In genomic region chr7:2008936-2009540, GRCh38 we compare ENCODE assay signal across 19 cellular contexts.
DNase-seq lines count a peak whose midpoint lies in the region; ATAC-seq and TF ChIP-seq lines count a peak whose summit lies in the region.
"Had no signal": no experiment of that assay in that cellular context is flagged by ENCODE, and none has a peak within 500 bp of the region (broad histone marks: within the 10 kb centered on the region; RNA-seq: fewer than 3 reads in every experiment).

No MANE protein-coding gene starts in this region.

- H3K4me1 ChIP-seq in heart right ventricle: peaks cover 0 to 36% (median 18%) of the 10 kb centered on the region in 9 donors
- H3K4me1 ChIP-seq in neuronal stem cell (ENCODE audit: control insufficient read depth in 2 of 2, insufficient read depth in 1 of 2, low read depth in 1 of 2, low read length in 2 of 2): peaks cover 0 to 13% of the 10 kb centered on the region in 2 donors
- no peaks in the 10 kb centered on the region for H3K4me1 ChIP-seq in prostate gland (replicated peaks)
- H3K4me1 ChIP-seq: parathyroid adenoma had no signal

- H3K4me3 ChIP-seq in heart right ventricle: no peak overlapping the region
- H3K4me3 ChIP-seq in neuronal stem cell (ENCODE audit: low read length in 2 of 2): no peak overlapping the region
- no peak overlapping the region for H3K4me3 ChIP-seq in prostate gland
- H3K4me3 ChIP-seq: smooth muscle cell had no signal

- H2AFZ ChIP-seq in neuronal stem cell (ENCODE audit: low read length): no peak overlapping the region
- H2AFZ ChIP-seq: parathyroid adenoma had no signal

- no peak overlapping the region for H3K4ac ChIP-seq in neuronal stem cell (ENCODE audit: low read length)

- DNase-seq in activated naive CD4-positive, alpha-beta T cell treated with anti-CD3 and anti-CD28 coated beads, Interleukin-2, amount 50 U/mL, for 16 hours: peak; percentile 6
- DNase-seq in activated naive CD4-positive, alpha-beta T cell treated with anti-CD3 and anti-CD28 coated beads for 36 hours: no peak
- DNase-seq in heart right ventricle (peak; percentile 50 to 67), neuronal stem cell (ENCODE audit: low spot score) (no peak), kidney glomerular epithelial cell (lab: John Stamatoyannopoulos, UW) (no peak), NCI-H2107 (lab: John Stamatoyannopoulos, UW) (no peak), prostate gland (ENCODE audit: low spot score) (no peak)
- DNase-seq: activated naive CD8-positive, alpha-beta T cell treated with anti-CD3 and anti-CD28 coated beads, Interleukin-2, amount 50 U/mL, for 24 hours; activated T-cell treated with anti-CD3 and anti-CD28 coated beads, Interleukin-2, amount 50 U/mL, for 72 hours; cortex of kidney; Karpas-422; NCI-H1092 treated with DMSO at 0.1 percent for 48 hours; NCI-H2029 treated with DMSO at 0.1 percent for 48 hours; NCI-H446 treated with DMSO at 0.1 percent for 48 hours had no signal

- no peak overlapping the region for H4K91ac ChIP-seq in neuronal stem cell (ENCODE audit: low read depth, low read length, poor library complexity)

- H3K36me3 Mint-ChIP-seq in activated naive CD4-positive, alpha-beta T cell treated with anti-CD3 and anti-CD28 coated beads for 36 hours (ENCODE audit: low read depth): no peaks in the 10 kb centered on the region

- H3K27ac ChIP-seq in heart right ventricle: peak overlapping the region; percentile 74 to 94 (median 84)
- no peak overlapping the region for H3K27ac ChIP-seq in neuronal stem cell (replicated peaks; ENCODE audit: low read length)
- H3K27ac ChIP-seq in prostate gland: no peak overlapping the region
- H3K27ac ChIP-seq: C4-2B, parathyroid adenoma had no signal

- H3K18ac ChIP-seq in neuronal stem cell (ENCODE audit: low read length): peak overlapping the region; percentile 27

- no peak for TF ChIP-seq POLR2A in prostate gland (IDR thresholded peaks at IDR 0.05)

- H3K36me3 ChIP-seq in heart right ventricle: peaks cover 0 to 16% (median 0%) of the 10 kb centered on the region in 9 donors
- H3K36me3 ChIP-seq in neuronal stem cell (replicated peaks in 1 of 2; ENCODE audit: control insufficient read depth in 2 of 2, insufficient read depth in 2 of 2, low read length in 2 of 2): peaks cover 7 to 10% of the 10 kb centered on the region in 2 donors
- no peaks in the 10 kb centered on the region for H3K36me3 ChIP-seq in prostate gland

- no peaks in the 10 kb centered on the region for H3K9me3 ChIP-seq in heart right ventricle
- no peaks in the 10 kb centered on the region for H3K9me3 ChIP-seq in neuronal stem cell (replicated peaks in 1 of 2; ENCODE audit: control insufficient read depth in 2 of 2, insufficient read depth in 1 of 2, low read depth in 1 of 2, low read length in 2 of 2)
- no peaks in the 10 kb centered on the region for H3K9me3 ChIP-seq in prostate gland

- H3K4me3 Mint-ChIP-seq in activated naive CD4-positive, alpha-beta T cell treated with anti-CD3 and anti-CD28 coated beads for 36 hours: no peak overlapping the region
- H3K4me3 Mint-ChIP-seq: activated naive CD8-positive, alpha-beta T cell treated with anti-CD3 and anti-CD28 coated beads, Interleukin-2, amount 50 U/mL, for 24 hours; activated T-cell treated with anti-CD3 and anti-CD28 coated beads, Interleukin-2, amount 50 U/mL, for 72 hours; brain had no signal

- no peak overlapping the region for H3K9ac ChIP-seq in neuronal stem cell (ENCODE audit: low read depth, low read length, poor library complexity)
- H3K9ac ChIP-seq: parathyroid adenoma had no signal

- peak overlapping the region; percentile 47 for H3K14ac ChIP-seq in neuronal stem cell (ENCODE audit: low read length)

- H3K27me3 Mint-ChIP-seq in activated naive CD4-positive, alpha-beta T cell treated with anti-CD3 and anti-CD28 coated beads for 36 hours (ENCODE audit: low read depth): no peaks in the 10 kb centered on the region
- H3K27me3 Mint-ChIP-seq: activated naive CD8-positive, alpha-beta T cell treated with anti-CD3 and anti-CD28 coated beads, Interleukin-2, amount 50 U/mL, for 24 hours; brain had no signal

- peak overlapping the region; percentile 52 for H2AK5ac ChIP-seq in neuronal stem cell (ENCODE audit: low read depth, low read length)

- no peak overlapping the region for H3K4me2 ChIP-seq in neuronal stem cell (ENCODE audit: insufficient read depth, low read length, poor library complexity, severe bottlenecking)
- H3K4me2 ChIP-seq: smooth muscle cell had no signal

- intact Hi-C loops in activated naive CD4-positive, alpha-beta T cell treated with anti-CD3 and anti-CD28 coated beads for 36 hours (cut with micrococcal nuclease): no loop called here
- intact Hi-C loops in heart right ventricle (cut with DNase I) (loop anchor here in 1 of 10 donors (10.0 kb wide), 1 partner anchor 64 kb away; no protein-coding TSS in a partner anchor), prostate gland (cut with DNase I) (no loop called here)

- TF ChIP-seq CTCF in heart right ventricle (IDR thresholded peaks at IDR 0.05): no peak
- no peak for TF ChIP-seq CTCF in prostate gland (IDR thresholded peaks at IDR 0.05)

- no peak overlapping the region for H3K27ac Mint-ChIP-seq in activated naive CD4-positive, alpha-beta T cell treated with anti-CD3 and anti-CD28 coated beads for 36 hours
- H3K27ac Mint-ChIP-seq: activated naive CD8-positive, alpha-beta T cell treated with anti-CD3 and anti-CD28 coated beads, Interleukin-2, amount 50 U/mL, for 24 hours; activated T-cell treated with anti-CD3 and anti-CD28 coated beads, Interleukin-2, amount 50 U/mL, for 72 hours had no signal

- H2BK5ac ChIP-seq in neuronal stem cell (ENCODE audit: low read length): peak overlapping the region; percentile 53

- H3K79me1 ChIP-seq in neuronal stem cell (ENCODE audit: low read depth, low read length): peaks cover 13% of the 10 kb centered on the region

- peak overlapping the region; percentile 17 for H4K8ac ChIP-seq in neuronal stem cell (ENCODE audit: low read depth, low read length)

- no peaks in the 10 kb centered on the region for H3K9me3 Mint-ChIP-seq in activated naive CD4-positive, alpha-beta T cell treated with anti-CD3 and anti-CD28 coated beads for 36 hours
- H3K9me3 Mint-ChIP-seq: activated naive CD8-positive, alpha-beta T cell treated with anti-CD3 and anti-CD28 coated beads, Interleukin-2, amount 50 U/mL, for 24 hours; activated T-cell treated with anti-CD3 and anti-CD28 coated beads, Interleukin-2, amount 50 U/mL, for 72 hours; brain had no signal

- H2BK15ac ChIP-seq in neuronal stem cell (ENCODE audit: low read length): no peak overlapping the region

- CTCF ChIA-PET in activated naive CD4-positive, alpha-beta T cell treated with anti-CD3 and anti-CD28 coated beads for 36 hours (lab: Charles Lee): interaction anchor here (0.6 to 1.2 kb wide), 3 partner anchors 10 to 186 kb away, joined by 3 to 4 read pairs (median 3); no protein-coding TSS in a partner anchor

- ATAC-seq in heart right ventricle (peak; percentile 67 to 90 (median 84)), GM21737 (IDR thresholded peaks at IDR 0.05; ENCODE audit: unreplicated experiment) (no peak)
- ATAC-seq: activated naive CD8-positive, alpha-beta T cell treated with anti-CD3 and anti-CD28 coated beads, Interleukin-2, amount 50 U/mL, for 24 hours had no signal

- no peak overlapping the region for H2BK12ac ChIP-seq in neuronal stem cell (ENCODE audit: low read length)

- no peak overlapping the region for H2BK120ac ChIP-seq in neuronal stem cell (ENCODE audit: low read depth, low read length)

- WGBS in heart right ventricle, 2 donors: 54 to 75% methylated on average over 25 of the region's 25 CpGs
- no CpG with 5 or more reads among the region's 25 CpGs for WGBS in neuronal stem cell (ENCODE audit: extremely low coverage in 2 of 2, insufficient read length in 2 of 2, insufficient replicate concordance in 1 of 2), 2 donors
- WGBS in prostate gland: 88% methylated on average over 25 of the region's 25 CpGs

- H3K27me3 ChIP-seq in heart right ventricle (no peaks in the 10 kb centered on the region), neuronal stem cell (ENCODE audit: control insufficient read depth in 3 of 3, insufficient read depth in 3 of 3, low read depth in 1 of 3, low read length in 3 of 3) (no peaks in the 10 kb centered on the region), prostate gland (replicated peaks; ENCODE audit: insufficient read depth) (no peaks in the 10 kb centered on the region)

- H3K4me1 Mint-ChIP-seq in activated naive CD4-positive, alpha-beta T cell treated with anti-CD3 and anti-CD28 coated beads for 36 hours (ENCODE audit: low read depth): no peaks in the 10 kb centered on the region

- peak overlapping the region; percentile 55 for H3K23ac ChIP-seq in neuronal stem cell (ENCODE audit: low read depth, low read length, poor library complexity)

Comparison
In these comparisons a context has a peak if more than half of its experiments do, and no peak if none do; other contexts are left out.
1. DNase-seq: peak in activated naive CD4-positive, alpha-beta T cell treated with anti-CD3 and anti-CD28 coated beads, Interleukin-2, amount 50 U/mL, for 16 hours (single experiment) and heart right ventricle (2 of 2); none in activated naive CD4-positive, alpha-beta T cell treated with anti-CD3 and anti-CD28 coated beads for 36 hours (single experiment), neuronal stem cell (single experiment), kidney glomerular epithelial cell (single experiment), NCI-H2107 (single experiment) and prostate gland (single experiment).
2. H3K27ac ChIP-seq: peak in heart right ventricle (10 of 10); none in neuronal stem cell (single experiment) and prostate gland (0 of 2).